9 cellular contexts compared by ENCODE assay signal in genomic region chr3:119600732-119601131, GRCh38. TPM values are rescaled to one million over a fixed set of nuclear protein-coding genes. Genes with fewer than 3 reads are reported as not detected.
DNase-seq lines count a peak whose midpoint lies in the region; ATAC-seq and TF ChIP-seq lines count a peak whose summit lies in the region.
"Had no signal": no experiment of that assay in that cellular context is flagged by ENCODE, and none has a peak within 500 bp of the region (broad histone marks: within the 10 kb centered on the region; RNA-seq: fewer than 3 reads in every experiment).

No MANE protein-coding gene starts in this region.

- no peaks in the 10 kb centered on the region for H3K36me3 Mint-ChIP-seq in activated CD4-positive, alpha-beta memory T cell treated with anti-CD3 and anti-CD28 coated beads, Interleukin-2, amount 10 ng/mL, durations not matched to agents 7 days and 5 days (ENCODE audit: low read depth)
- no peaks in the 10 kb centered on the region for H3K36me3 Mint-ChIP-seq in mesothelial cell of epicardium

- peak overlapping the region; percentile 62 for H3K27ac Mint-ChIP-seq in activated CD4-positive, alpha-beta memory T cell treated with anti-CD3 and anti-CD28 coated beads, Interleukin-2, amount 10 ng/mL, durations not matched to agents 7 days and 5 days
- no peak overlapping the region for H3K27ac Mint-ChIP-seq in mesothelial cell of epicardium
- H3K27ac Mint-ChIP-seq: nephron had no signal

- CTCF ChIA-PET in activated CD4-positive, alpha-beta memory T cell treated with anti-CD3 and anti-CD28 coated beads, Interleukin-2, amount 10 ng/mL, durations not matched to agents 7 days and 5 days (lab: Charles Lee) = interaction anchor here (0.6 to 2.2 kb wide), 14 partner anchors 13 to 382 kb away, joined by 3 to 19 read pairs (median 4); partner anchors contain the start of genes ADPRH, CD80 and TIMMDC1

- POLR2A ChIA-PET in activated CD4-positive, alpha-beta memory T cell treated with anti-CD3 and anti-CD28 coated beads, Interleukin-2, amount 10 ng/mL, durations not matched to agents 7 days and 5 days (lab: Charles Lee) = interaction anchor here (0.6 to 3.1 kb wide), 4 partner anchors 42 to 102 kb away, joined by 3 to 18 read pairs (median 10); partner anchors contain the start of genes CD80, COX17 and TIMMDC1

- peak; percentile 94 for DNase-seq in GM12865 (ENCODE audit: low read depth)
- peak; percentile 60 for DNase-seq in activated CD4-positive, alpha-beta memory T cell treated with anti-CD3 and anti-CD28 coated beads, Interleukin-2, amount 10 ng/mL, durations not matched to agents 7 days and 5 days
- DNase-seq in iPS-NIHi7 (ENCODE audit: extremely low spot score) = peak; percentile 82
- no peak for DNase-seq in T-helper 9 cell
- no peak for DNase-seq in mesothelial cell of epicardium (ENCODE audit: low spot score in 2 of 2, unreplicated experiment in 2 of 2)
- no peak for DNase-seq in amniotic stem cell (lab: John Stamatoyannopoulos, UW)

- peak overlapping the region; percentile 58 for H3K4me3 ChIP-seq in GM12865 (ENCODE audit: low read depth, low read length)

- TF ChIP-seq CTCF in GM12865 (IDR thresholded peaks at IDR 0.05; ENCODE audit: insufficient read depth, low read depth, low read length, missing control alignments) (peak; percentile 95), mesothelial cell of epicardium (IDR thresholded peaks at IDR 0.05; ENCODE audit: unreplicated experiment) (no peak)

- no peaks in the 10 kb centered on the region for H3K27me3 Mint-ChIP-seq in activated CD4-positive, alpha-beta memory T cell treated with anti-CD3 and anti-CD28 coated beads, Interleukin-2, amount 10 ng/mL, durations not matched to agents 7 days and 5 days
- no peaks in the 10 kb centered on the region for H3K27me3 Mint-ChIP-seq in mesothelial cell of epicardium (ENCODE audit: low read depth)

- H3K4me3 Mint-ChIP-seq in activated CD4-positive, alpha-beta memory T cell treated with anti-CD3 and anti-CD28 coated beads, Interleukin-2, amount 10 ng/mL, durations not matched to agents 7 days and 5 days = no peak overlapping the region
- no peak overlapping the region for H3K4me3 Mint-ChIP-seq in mesothelial cell of epicardium
- H3K4me3 Mint-ChIP-seq: nephron had no signal

- ATAC-seq in GM19438 (IDR thresholded peaks at IDR 0.05; ENCODE audit: low read depth, unreplicated experiment) (peak; percentile 55), HG03280 (IDR thresholded peaks at IDR 0.05; ENCODE audit: unreplicated experiment) (peak; percentile 77)

- peaks cover 56% of the 10 kb centered on the region for H3K4me1 Mint-ChIP-seq in activated CD4-positive, alpha-beta memory T cell treated with anti-CD3 and anti-CD28 coated beads, Interleukin-2, amount 10 ng/mL, durations not matched to agents 7 days and 5 days
- peaks cover 20% of the 10 kb centered on the region for H3K4me1 Mint-ChIP-seq in mesothelial cell of epicardium

- no peaks in the 10 kb centered on the region for H3K9me3 Mint-ChIP-seq in activated CD4-positive, alpha-beta memory T cell treated with anti-CD3 and anti-CD28 coated beads, Interleukin-2, amount 10 ng/mL, durations not matched to agents 7 days and 5 days
- H3K9me3 Mint-ChIP-seq in mesothelial cell of epicardium = no peaks in the 10 kb centered on the region
- H3K9me3 Mint-ChIP-seq: nephron had no signal

RNA-seq across cellular contexts. Expression of gene PLA1A, which starts 3.0 kb away (rescaled TPM):
- total RNA-seq in activated CD4-positive, alpha-beta memory T cell treated with anti-CD3 and anti-CD28 coated beads, Interleukin-2, amount 10 ng/mL, durations not matched to agents 7 days and 5 days = under 1 TPM in 1 of 2 experiments, not detected in 1; 0.25 TPM
- total RNA-seq in mesothelial cell of epicardium = not detected in 3 replicates

RNA-seq across cellular contexts. Expression of gene ADPRH, which starts 21.4 kb away (rescaled TPM):
- total RNA-seq in activated CD4-positive, alpha-beta memory T cell treated with anti-CD3 and anti-CD28 coated beads, Interleukin-2, amount 10 ng/mL, durations not matched to agents 7 days and 5 days = 1 to 10 TPM; 8.6 to 8.8 TPM
- total RNA-seq in mesothelial cell of epicardium = 1.9 to 2.3 TPM (median 2.2 TPM) in 3 replicates

RNA-seq across cellular contexts. Expression of gene CD80, which starts 41.3 kb away (rescaled TPM):
- 10 to 100 TPM; 27.1 to 29.5 TPM for total RNA-seq in activated CD4-positive, alpha-beta memory T cell treated with anti-CD3 and anti-CD28 coated beads, Interleukin-2, amount 10 ng/mL, durations not matched to agents 7 days and 5 days
- total RNA-seq in mesothelial cell of epicardium = 0.18 to 0.38 TPM in 2 of 3 replicates, not detected in the other

RNA-seq across cellular contexts. Expression of gene POPDC2, which starts 59.7 kb away (rescaled TPM):
- 1 to 10 TPM; 2.4 to 3.2 TPM for total RNA-seq in activated CD4-positive, alpha-beta memory T cell treated with anti-CD3 and anti-CD28 coated beads, Interleukin-2, amount 10 ng/mL, durations not matched to agents 7 days and 5 days
- total RNA-seq in mesothelial cell of epicardium = 3.4 to 3.5 TPM (median 3.5 TPM) in 3 replicates

Comparison
In these comparisons a context has a peak if more than half of its experiments do, and no peak if none do; other contexts are left out.
1. DNase-seq: peak in GM12865 (single experiment), activated CD4-positive, alpha-beta memory T cell treated with anti-CD3 and anti-CD28 coated beads, Interleukin-2, amount 10 ng/mL, durations not matched to agents 7 days and 5 days (single experiment) and iPS-NIHi7 (single experiment); none in T-helper 9 cell (single experiment), mesothelial cell of epicardium (0 of 2) and amniotic stem cell (single experiment).
2. RNA of gene CD80, which starts 41.3 kb away (total RNA-seq): 27.1 to 29.5 TPM in activated CD4-positive, alpha-beta memory T cell treated with anti-CD3 and anti-CD28 coated beads, Interleukin-2, amount 10 ng/mL, durations not matched to agents 7 days and 5 days; 0.18 to 0.38 TPM in mesothelial cell of epicardium; every median in the first group is over 10 times any median in the second.